1 cellular context compared by ENCODE assay signal in the genomic region with DNA sequence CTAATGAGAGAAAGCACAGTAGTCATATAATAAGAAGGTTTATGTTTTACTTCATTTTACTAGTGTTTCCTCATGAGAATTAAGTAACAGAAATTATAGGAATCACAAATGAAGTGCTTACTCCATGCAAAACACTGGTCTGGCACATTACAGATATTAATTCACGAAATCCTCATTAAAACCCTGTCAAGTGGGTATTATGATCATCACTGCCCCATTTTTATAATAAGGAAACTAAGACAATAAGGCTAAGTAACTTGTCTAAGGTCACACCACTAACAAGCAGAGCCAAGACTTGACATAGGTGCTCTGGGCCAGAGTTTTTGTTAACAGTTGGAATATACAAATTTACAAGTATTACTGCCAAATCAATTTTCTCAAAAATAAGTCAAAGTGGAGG.
TF ChIP-seq lines count a peak whose summit lies in the region.

No MANE protein-coding gene starts in this region.

TF ChIP-seq in A549, 52 proteins besides CTCF, POLR2A, EP300 and RAD21:
- TF ChIP-seq RNF2 (IDR thresholded peaks at IDR 0.05; ENCODE audit: borderline replicate concordance, low read depth) (no peak), RCOR1 (IDR thresholded peaks at IDR 0.05; ENCODE audit: low read depth, low read length) (no peak), NPAS2 (CRISPR knock-in tag; IDR thresholded peaks at IDR 0.05; ENCODE audit: borderline replicate concordance) (no peak)
- TF ChIP-seq, protein P1, sequence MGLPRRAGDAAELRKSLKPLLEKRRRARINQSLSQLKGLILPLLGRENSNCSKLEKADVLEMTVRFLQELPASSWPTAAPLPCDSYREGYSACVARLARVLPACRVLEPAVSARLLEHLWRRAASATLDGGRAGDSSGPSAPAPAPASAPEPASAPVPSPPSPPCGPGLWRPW (IDR thresholded peaks at IDR 0.05) = no peak
